ENCODE assay signal across 8 cellular contexts in the genomic region with DNA sequence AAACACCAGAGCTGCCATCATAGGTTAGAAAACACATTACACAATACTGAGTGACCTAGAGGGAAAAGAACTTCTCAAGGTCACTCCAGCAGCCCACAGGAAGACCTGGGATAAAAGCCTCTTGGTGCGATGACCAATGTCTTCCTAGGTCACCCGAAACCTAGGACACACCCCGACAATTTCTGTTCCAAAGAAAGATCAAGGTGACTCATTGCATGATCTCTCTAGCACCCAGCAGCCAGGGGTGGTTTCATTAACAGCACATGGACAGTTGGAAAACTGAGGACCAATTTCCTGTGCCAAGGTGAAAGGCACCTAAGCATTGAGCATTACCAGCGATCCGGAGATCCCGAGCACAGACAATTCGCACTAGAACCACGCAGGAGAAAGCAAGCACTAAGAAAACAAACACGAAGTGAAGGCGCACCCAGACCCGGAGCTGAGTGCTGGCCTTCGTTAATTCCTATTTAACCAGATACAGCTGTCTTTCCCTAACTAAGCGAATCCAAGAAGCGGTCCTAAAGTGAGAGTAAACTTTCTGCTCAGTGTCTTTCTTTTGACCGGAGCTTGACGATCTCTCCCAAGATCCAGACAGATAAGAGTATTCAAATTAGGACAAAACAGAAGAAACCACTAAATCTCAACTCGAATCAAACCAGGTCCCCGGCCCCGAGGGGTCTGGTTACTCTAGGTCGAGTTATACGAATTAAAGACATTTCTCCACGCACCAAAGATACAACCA. TPM values are rescaled to one million over a fixed set of nuclear protein-coding genes. Genes with fewer than 3 reads are reported as not detected.
DNase-seq lines count a peak whose midpoint lies in the region; ATAC-seq, FAIRE-seq and TF ChIP-seq lines count a peak whose summit lies in the region.

No MANE protein-coding gene starts in this region.

- TF ChIP-seq CTCF in bronchial epithelial cell (IDR thresholded peaks at IDR 0.05; ENCODE audit: insufficient read depth, low read length, severe bottlenecking) (no peak), right lobe of liver (IDR thresholded peaks at IDR 0.05) (no peak), thyroid gland (IDR thresholded peaks at IDR 0.05) (no peak)

- DNase-seq in G401 (ENCODE audit: low spot score): peak; percentile 28
- DNase-seq in bronchial epithelial cell (ENCODE audit: low read depth): peak; percentile 68
- DNase-seq in right lobe of liver: no peak
- peak in 1 of 2 donors; percentile 15 for DNase-seq in thyroid gland
- no peak for DNase-seq in stimulated activated CD4-positive, alpha-beta T cell treated with anti-CD3 and anti-CD28 coated beads, Interleukin-15, amount 100 ng/mL, for 24 hours

- H3K36me3 ChIP-seq in HUES64 (ENCODE audit: insufficient read depth, low read length) (no peaks in the 10 kb centered on the region), bronchial epithelial cell (ENCODE audit: control insufficient read depth, insufficient read depth, low read length) (no peaks in the 10 kb centered on the region), right lobe of liver (no peaks in the 10 kb centered on the region), thyroid gland (no peaks in the 10 kb centered on the region)

- H3K27ac ChIP-seq in HUES64 (ENCODE audit: low read depth, low read length) (no peak overlapping the region), right lobe of liver (no peak overlapping the region), thyroid gland (no peak overlapping the region)

- no peak overlapping the region for H3K9ac ChIP-seq in HUES64 (ENCODE audit: low read depth, low read length)

- H3K9me3 ChIP-seq in HUES64 (ENCODE audit: insufficient read depth, low read depth, low read length): no peaks in the 10 kb centered on the region
- no peaks in the 10 kb centered on the region for H3K9me3 ChIP-seq in right lobe of liver
- H3K9me3 ChIP-seq in thyroid gland: no peaks in the 10 kb centered on the region

- TF ChIP-seq POLR2A in right lobe of liver (IDR thresholded peaks at IDR 0.05) (no peak), thyroid gland (IDR thresholded peaks at IDR 0.05) (no peak)

- H3K4me3 ChIP-seq in HUES64 (ENCODE audit: low read length): peak overlapping the region; percentile 75
- H3K4me3 ChIP-seq in bronchial epithelial cell (ENCODE audit: low read depth, low read length): peak overlapping the region; percentile 49
- peak overlapping the region; percentile 36 to 54 (median 48) for H3K4me3 ChIP-seq in right lobe of liver
- H3K4me3 ChIP-seq in thyroid gland (replicated peaks in 1 of 3): peak overlapping the region; percentile 2 to 59 (median 54)

- intact Hi-C loops in right lobe of liver (cut with DNase I) (no loop called here), thyroid gland (cut with DNase I) (no loop called here)

- 5% methylated on average over 22 of the region's 22 CpGs for WGBS in HUES64
- 5% methylated on average over 19 of the region's 22 CpGs for WGBS in right lobe of liver (ENCODE audit: insufficient coverage, low coverage, low lambda C conversion rate, missing lambda C conversion rate)
- 9% methylated on average over 22 of the region's 22 CpGs for WGBS in thyroid gland, 2 donors

- in situ Hi-C loops in G401 (cut with HindIII; ENCODE audit: low sequenced_read_pairs): no loop called here

- H3K4me1 ChIP-seq in HUES64 (ENCODE audit: insufficient read depth, low read length) (0 out of 2 replicates have a peak, but pooled peaks cover 3% of the 10 kb centered on the region), right lobe of liver (peaks cover 0 to 18% (median 4%) of the 10 kb centered on the region in 4 donors), thyroid gland (peaks cover 7 to 11% of the 10 kb centered on the region in 2 donors)

- ATAC-seq in right lobe of liver (peak; percentile 51 to 69 (median 66)), HG02623 (IDR thresholded peaks at IDR 0.05; ENCODE audit: unreplicated experiment) (no peak), GM19452 (IDR thresholded peaks at IDR 0.05; ENCODE audit: unreplicated experiment) (no peak)

- FAIRE-seq in bronchial epithelial cell (lab: Jason Lieb, UNC): no peak

- H3K27me3 ChIP-seq in HUES64 (ENCODE audit: insufficient read depth, low read length) (peaks cover 74% of the 10 kb centered on the region), bronchial epithelial cell (ENCODE audit: control insufficient read depth, insufficient read depth, low read length) (peaks cover 10% of the 10 kb centered on the region), right lobe of liver (no peaks in the 10 kb centered on the region), thyroid gland (no peaks in the 10 kb centered on the region)

RNA-seq across cellular contexts. Expression of gene CACNB4, which starts 1.4 kb away (rescaled TPM):
- 0.12 and 4.4 TPM in 2 replicates for total RNA-seq in G401 (2014; rRNA removed; shearing (Covaris generic))
- 1.3 TPM for polyA plus RNA-seq in HUES64 (2013, experiment 1 of 2)
- 2.5 TPM for polyA plus RNA-seq in HUES64 (2013, experiment 2 of 2)
- total RNA-seq in bronchial epithelial cell (0.38 and 0.53 TPM in 2 replicates), right lobe of liver (under 1 TPM; 0.06 to 0.49 (median 0.25) TPM), thyroid gland (1 to 10 TPM; 3.0 to 3.6 (median 3.2) TPM)

Comparison
In these comparisons a context has a peak if more than half of its experiments do, and no peak if none do; other contexts are left out.
1. DNase-seq: peak in G401 (single experiment) and bronchial epithelial cell (single experiment); none in right lobe of liver (0 of 3) and stimulated activated CD4-positive, alpha-beta T cell treated with anti-CD3 and anti-CD28 coated beads, Interleukin-15, amount 100 ng/mL, for 24 hours (single experiment).
2. ATAC-seq: peak in right lobe of liver (4 of 4); none in HG02623 (single experiment) and GM19452 (single experiment).
3. Peak in every context shown above with its lines, with median percentiles within 50 percentile points of each other: H3K4me3 ChIP-seq.